8 cellular contexts compared by ENCODE assay signal in the genomic region with DNA sequence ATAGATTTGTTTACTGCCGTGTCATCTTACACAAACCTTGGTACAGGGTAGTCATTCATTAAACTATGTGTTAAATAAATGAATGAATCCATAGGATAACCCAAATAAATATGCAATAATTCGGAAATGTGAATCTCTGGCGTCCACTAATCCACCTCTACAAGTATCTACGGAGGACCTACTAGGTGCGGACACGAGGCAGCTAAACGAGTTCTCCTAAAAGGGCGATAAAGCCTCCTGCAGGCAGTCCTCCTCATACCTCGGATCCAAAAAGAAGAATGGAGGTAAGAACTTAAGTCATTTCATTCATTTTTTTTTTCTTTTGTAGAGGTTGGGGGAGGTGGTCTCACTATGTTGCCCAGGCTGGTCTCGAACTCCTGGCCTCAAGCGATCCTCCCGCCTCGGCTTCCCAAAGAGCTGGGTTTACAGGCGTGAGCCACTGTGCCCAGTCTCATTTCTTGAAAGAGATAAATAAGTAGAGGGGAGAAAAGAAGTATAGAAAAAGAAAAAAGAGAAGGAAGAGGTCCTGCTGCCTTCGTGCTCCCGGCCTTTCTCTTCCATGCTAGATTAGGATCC. TPM values are rescaled to one million over a fixed set of nuclear protein-coding genes. Genes with fewer than 3 reads are reported as not detected.
A peak's percentile ranks its signal among the peaks of the same experiment; 100 is the strongest.
DNase-seq lines count a peak whose midpoint lies in the region; ATAC-seq and TF ChIP-seq lines count a peak whose summit lies in the region.

No MANE protein-coding gene starts in this region.

- no peak for TF ChIP-seq CTCF in Caco-2 (IDR thresholded peaks at IDR 0.05; ENCODE audit: insufficient read depth in 1 of 2, low read depth in 1 of 2, low read length in 1 of 2, severe bottlenecking in 1 of 2, unreplicated experiment in 1 of 2)

- peak overlapping the region; percentile 98 for H3K4me3 Mint-ChIP-seq in Caco-2 (ENCODE audit: unreplicated experiment)
- H3K4me3 Mint-ChIP-seq in effector memory CD8-positive, alpha-beta T cell: peak overlapping the region; percentile 94 to 96

- H3K9me3 ChIP-seq in Caco-2: no peaks in the 10 kb centered on the region
- H3K9me3 ChIP-seq in MG63: peaks cover 2% of the 10 kb centered on the region; the same call in 1 of the 2 replicates
- no peaks in the 10 kb centered on the region for H3K9me3 ChIP-seq in neuronal stem cell (replicated peaks in 1 of 2; ENCODE audit: control insufficient read depth in 2 of 2, insufficient read depth in 1 of 2, low read depth in 1 of 2, low read length in 2 of 2)

- peaks cover 51% of the 10 kb centered on the region for H3K36me3 Mint-ChIP-seq in Caco-2 (ENCODE audit: insufficient read depth, unreplicated experiment)
- peaks cover 54% of the 10 kb centered on the region for H3K36me3 Mint-ChIP-seq in effector memory CD8-positive, alpha-beta T cell (ENCODE audit: insufficient read depth)

- no CpG with 5 or more reads among the region's 16 CpGs for WGBS in neuronal stem cell (ENCODE audit: extremely low coverage in 2 of 2, insufficient read length in 2 of 2, insufficient replicate concordance in 1 of 2), 2 donors

- peak overlapping the region; percentile 100 for H3K27ac Mint-ChIP-seq in Caco-2 (ENCODE audit: unreplicated experiment)
- peak overlapping the region; percentile 100 for H3K27ac Mint-ChIP-seq in effector memory CD8-positive, alpha-beta T cell

- H3K36me3 ChIP-seq in Caco-2 (ENCODE audit: control insufficient read depth, insufficient read depth, low read length): peaks cover 3% of the 10 kb centered on the region
- peaks cover 41% of the 10 kb centered on the region for H3K36me3 ChIP-seq in MG63
- peaks cover 20 to 36% of the 10 kb centered on the region in 2 donors for H3K36me3 ChIP-seq in neuronal stem cell (replicated peaks in 1 of 2; ENCODE audit: control insufficient read depth in 2 of 2, insufficient read depth in 2 of 2, low read length in 2 of 2)

- H2AFZ ChIP-seq in neuronal stem cell (ENCODE audit: low read length): peak overlapping the region; percentile 73

- H4K8ac ChIP-seq in neuronal stem cell (ENCODE audit: low read depth, low read length): no peak overlapping the region

- H3K4me3 ChIP-seq in Caco-2 (ENCODE audit: low read depth, low read length): peak overlapping the region; percentile 37
- peak overlapping the region; percentile 100 for H3K4me3 ChIP-seq in MG63
- peak overlapping the region; percentile 68 for H3K4me3 ChIP-seq in neuronal stem cell (ENCODE audit: low read length in 2 of 2)

- no peak overlapping the region for H2BK120ac ChIP-seq in neuronal stem cell (ENCODE audit: low read depth, low read length)

- H3K4me1 ChIP-seq in Caco-2 (peaks cover 8% of the 10 kb centered on the region; the same call in 1 of the 2 replicates), neuronal stem cell (ENCODE audit: control insufficient read depth in 2 of 2, insufficient read depth in 1 of 2, low read depth in 1 of 2, low read length in 2 of 2) (peaks cover 1 to 9% of the 10 kb centered on the region in 2 donors)

- H3K27ac ChIP-seq in neuronal stem cell (replicated peaks; ENCODE audit: low read length): no peak overlapping the region

- DNase-seq in Caco-2 (no peak), MG63 (no peak), neuronal stem cell (ENCODE audit: low spot score) (no peak), D341Med (ENCODE audit: low spot score) (no peak), inferior parietal cortex (ENCODE audit: extremely low spot score) (no peak)
- DNase-seq in effector memory CD8-positive, alpha-beta T cell: no peak
- no peak for DNase-seq in activated CD8-positive, alpha-beta memory T cell treated with anti-CD3 and anti-CD28 coated beads, Interleukin-2, amount 50 U/mL, for 4 hours

- no peak overlapping the region for H3K4ac ChIP-seq in neuronal stem cell (ENCODE audit: low read length)

- POLR2A ChIA-PET in Caco-2 (lab: Charles Lee): no interaction called here

- CTCF ChIA-PET in Caco-2 (lab: Charles Lee): interaction anchor here (1.0 to 1.3 kb wide), 2 partner anchors 44 to 131 kb away, joined by 3 to 6 read pairs; no protein-coding TSS in a partner anchor

- no peak overlapping the region for H2BK15ac ChIP-seq in neuronal stem cell (ENCODE audit: low read length)

- ATAC-seq in effector memory CD8-positive, alpha-beta T cell (replicated peaks): no peak
- ATAC-seq in HG02763 (IDR thresholded peaks at IDR 0.05; ENCODE audit: unreplicated experiment): no peak

- peak overlapping the region; percentile 38 for H3K4me2 ChIP-seq in neuronal stem cell (ENCODE audit: insufficient read depth, low read length, poor library complexity, severe bottlenecking)

- H3K14ac ChIP-seq in neuronal stem cell (ENCODE audit: low read length): no peak overlapping the region

- BruUV-seq in Caco-2 (replicated peaks; lab: Mats Ljungman, UMichigan): no TSS peak

- H3K27me3 ChIP-seq in Caco-2 (replicated peaks; ENCODE audit: control insufficient read depth, insufficient read depth, low read length) (no peaks in the 10 kb centered on the region), MG63 (no peaks in the 10 kb centered on the region), neuronal stem cell (ENCODE audit: control insufficient read depth in 3 of 3, insufficient read depth in 3 of 3, low read depth in 1 of 3, low read length in 3 of 3) (no peaks in the 10 kb centered on the region)

- no peak overlapping the region for H4K91ac ChIP-seq in neuronal stem cell (ENCODE audit: low read depth, low read length, poor library complexity)

- H2BK5ac ChIP-seq in neuronal stem cell (ENCODE audit: low read length): no peak overlapping the region

- H3K9me3 Mint-ChIP-seq in Caco-2 (ENCODE audit: unreplicated experiment): no peaks in the 10 kb centered on the region
- H3K9me3 Mint-ChIP-seq in effector memory CD8-positive, alpha-beta T cell: no peaks in the 10 kb centered on the region

- H3K4me1 Mint-ChIP-seq in Caco-2 (ENCODE audit: low read depth, unreplicated experiment): peaks cover 8% of the 10 kb centered on the region
- peaks cover 37 to 46% of the 10 kb centered on the region in 2 donors for H3K4me1 Mint-ChIP-seq in effector memory CD8-positive, alpha-beta T cell (ENCODE audit: low read depth in 2 of 2)

- intact Hi-C loops in Caco-2 (cut with micrococcal nuclease; ENCODE audit: unreplicated experiment): no loop called here

- no peak overlapping the region for H3K9ac ChIP-seq in neuronal stem cell (ENCODE audit: low read depth, low read length, poor library complexity)

- H2BK12ac ChIP-seq in neuronal stem cell (ENCODE audit: low read length): no peak overlapping the region

- H2AK5ac ChIP-seq in neuronal stem cell (ENCODE audit: low read depth, low read length): no peak overlapping the region

- H3K23ac ChIP-seq in neuronal stem cell (ENCODE audit: low read depth, low read length, poor library complexity): no peak overlapping the region

- no peaks in the 10 kb centered on the region for H3K27me3 Mint-ChIP-seq in Caco-2 (ENCODE audit: insufficient read depth, unreplicated experiment)
- H3K27me3 Mint-ChIP-seq in effector memory CD8-positive, alpha-beta T cell: no peaks in the 10 kb centered on the region

- H3K79me1 ChIP-seq in neuronal stem cell (ENCODE audit: low read depth, low read length): peaks cover 2% of the 10 kb centered on the region

- H3K18ac ChIP-seq in neuronal stem cell (ENCODE audit: low read length): no peak overlapping the region

RNA-seq across cellular contexts. Expression of a gene that starts 0.7 kb away (rescaled TPM):
- 880 and 900 TPM in 2 replicates for total RNA-seq in Caco-2 (2022)
- 2,427 and 2,822 TPM in 2 replicates for total RNA-seq in MG63 (2014; rRNA removed; shearing (Covaris generic); ENCODE audit: low replicate concordance)
- polyA plus RNA-seq in neuronal stem cell (2013, experiment 1 of 2): 4,075 TPM
- 4,118 TPM for polyA plus RNA-seq in neuronal stem cell (2013, experiment 2 of 2)

RNA-seq across cellular contexts. Expression of a gene that starts 10.7 kb away (rescaled TPM):
- 2.4 and 2.5 TPM in 2 replicates for total RNA-seq in Caco-2 (2022)
- 3.5 and 5.6 TPM in 2 replicates for total RNA-seq in MG63 (2014; rRNA removed; shearing (Covaris generic); ENCODE audit: low replicate concordance)
- 3.9 TPM for polyA plus RNA-seq in neuronal stem cell (2013, experiment 1 of 2)
- polyA plus RNA-seq in neuronal stem cell (2013, experiment 2 of 2): 4.3 TPM

Comparison
In these comparisons a context has a peak if more than half of its experiments do, and no peak if none do; other contexts are left out.
1. H3K4me3 ChIP-seq: peak in every context shown above with its lines; median percentile 100 in MG63; 68 in neuronal stem cell; 37 in Caco-2.